Comparison of ENCODE assay signal across 9 cellular contexts in the genomic region with DNA sequence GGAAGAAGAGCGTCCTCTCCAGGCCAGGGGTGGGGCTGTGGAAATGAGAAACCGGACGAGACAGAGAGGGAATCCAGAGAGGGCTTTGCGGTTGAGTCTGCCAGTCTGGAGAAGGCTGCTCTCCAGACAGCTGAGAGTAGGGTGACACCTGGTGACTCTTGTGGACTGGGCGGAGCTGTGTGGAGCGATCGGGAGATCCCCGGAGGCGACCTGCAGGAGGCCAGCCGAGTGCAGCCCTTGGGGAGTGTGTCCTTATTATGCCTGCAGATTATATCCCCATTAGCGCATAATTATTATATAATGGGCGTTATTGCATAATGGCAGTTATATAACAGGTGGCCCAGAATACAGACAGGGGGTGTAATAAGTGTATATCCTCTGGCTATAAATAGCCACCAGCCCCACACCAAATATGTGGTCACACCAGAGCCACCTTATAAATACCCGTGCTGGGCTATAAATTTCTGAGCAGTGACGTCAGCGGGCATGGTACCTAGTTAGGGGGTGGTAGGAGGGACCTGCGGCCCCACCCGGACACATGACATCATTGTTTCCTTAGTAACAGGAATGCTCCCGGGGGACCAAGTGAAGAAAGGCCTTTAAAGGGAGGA. TPM values are rescaled to one million over a fixed set of nuclear protein-coding genes. Genes with fewer than 3 reads are reported as not detected.
DNase-seq lines count a peak whose midpoint lies in the region; ATAC-seq and TF ChIP-seq lines count a peak whose summit lies in the region.
"Had no signal": no experiment of that assay in that cellular context is flagged by ENCODE, and none has a peak within 500 bp of the region (broad histone marks: within the 10 kb centered on the region; RNA-seq: fewer than 3 reads in every experiment).

No MANE protein-coding gene starts in this region.

- TF ChIP-seq POLR2A in prostate gland (IDR thresholded peaks at IDR 0.05) (no peak), GM18505 (IDR thresholded peaks at IDR 0.05; ENCODE audit: borderline replicate concordance, extremely low read depth, insufficient read depth, insufficient read length) (no peak)

- H3K4me3 ChIP-seq in duodenal mucosa (ENCODE audit: low read depth in 1 of 2, low read length in 2 of 2), result peak overlapping the region in 1 of 2 donors; percentile 15
- no peak overlapping the region for H3K4me3 ChIP-seq in prostate gland

- H3K27me3 ChIP-seq in duodenal mucosa (ENCODE audit: control insufficient read depth in 1 of 2, insufficient read depth in 2 of 2, low read length in 2 of 2) (no peaks in the 10 kb centered on the region), prostate gland (replicated peaks; ENCODE audit: insufficient read depth) (no peaks in the 10 kb centered on the region)

- H3K9ac ChIP-seq in duodenal mucosa (ENCODE audit: low read depth in 1 of 2, low read length in 2 of 2), result peak overlapping the region; percentile 12 to 44

- ATAC-seq in activated CD4-positive, CD25-positive, alpha-beta regulatory T cell treated with anti-CD3 and anti-CD28 coated beads, Interleukin-2, amount 50 U/mL, for 24 hours, result no peak
- ATAC-seq in GM18505 (IDR thresholded peaks at IDR 0.05; ENCODE audit: unreplicated experiment) (no peak), GM18907 (IDR thresholded peaks at IDR 0.05; ENCODE audit: unreplicated experiment) (no peak), GM21528 (IDR thresholded peaks at IDR 0.05; ENCODE audit: low FRiP score, unreplicated experiment) (no peak)

- intact Hi-C loops in prostate gland (cut with DNase I), result loop anchor here (2.0 kb wide), 1 partner anchor 16 kb away; no protein-coding TSS in a partner anchor

- H3K27ac ChIP-seq in duodenal mucosa (ENCODE audit: low read depth, low read length), result no peak overlapping the region
- H3K27ac ChIP-seq in prostate gland, result peak overlapping the region; percentile 96 to 97

- peak in 3 of 4 experiments; percentile 40 to 52 (median 47) for TF ChIP-seq CTCF in prostate gland (IDR thresholded peaks at IDR 0.05)

- H3K36me3 ChIP-seq in duodenal mucosa (ENCODE audit: control insufficient read depth in 1 of 2, insufficient read depth in 2 of 2, low read length in 2 of 2), result no peaks in the 10 kb centered on the region
- no peaks in the 10 kb centered on the region for H3K36me3 ChIP-seq in prostate gland

- H3K4me1 ChIP-seq in duodenal mucosa (ENCODE audit: control insufficient read depth in 1 of 2, insufficient read depth in 2 of 2, low read length in 2 of 2) (peaks cover 65 to 75% of the 10 kb centered on the region in 2 donors), prostate gland (replicated peaks) (peaks cover 83% of the 10 kb centered on the region)

- 17% methylated on average over 18 of the region's 18 CpGs for WGBS in prostate gland

- DNase-seq in EH (ENCODE audit: low read depth), result peak; percentile 86
- DNase-seq in NCI-H226, result peak; percentile 89
- no peak for DNase-seq in prostate gland (ENCODE audit: low spot score)
- DNase-seq: naive B cell had no signal

- no peaks in the 10 kb centered on the region for H3K9me3 ChIP-seq in duodenal mucosa (ENCODE audit: control insufficient read depth in 1 of 2, low read length in 2 of 2)
- no peaks in the 10 kb centered on the region for H3K9me3 ChIP-seq in prostate gland

RNA-seq across cellular contexts. Expression of gene NFIX, which starts 41.2 kb away (rescaled TPM):
- 100 to 1,000 TPM; 185 to 286 TPM for total RNA-seq in prostate gland
